Comparison of ENCODE assay signal across 8 cellular contexts in genomic region chr4:112144546-112145325, GRCh38. TPM values are rescaled to one million over a fixed set of nuclear protein-coding genes. Genes with fewer than 3 reads are reported as not detected.
DNase-seq lines count a peak whose midpoint lies in the region; ATAC-seq and TF ChIP-seq lines count a peak whose summit lies in the region.

No MANE protein-coding gene starts in this region.

- H3K79me2 ChIP-seq in fibroblast of lung (ENCODE audit: control insufficient read depth, insufficient read depth, low read length): no peaks in the 10 kb centered on the region

- no peak for TF ChIP-seq POLR2A in prostate gland (IDR thresholded peaks at IDR 0.05)

- peak overlapping the region; percentile 44 for H3K4me2 ChIP-seq in fibroblast of lung (ENCODE audit: extremely low read depth, insufficient read depth, low read length)

- peak overlapping the region; percentile 99 for H2AFZ ChIP-seq in fibroblast of lung (ENCODE audit: low read length)

- no peak for ATAC-seq in RWPE2 (ENCODE audit: low read depth)
- ATAC-seq in HG03135 (IDR thresholded peaks at IDR 0.05; ENCODE audit: unreplicated experiment): no peak
- ATAC-seq in GM21390 (IDR thresholded peaks at IDR 0.05; ENCODE audit: unreplicated experiment): no peak

- H3K4me3 ChIP-seq in RWPE2 (ENCODE audit: severe bottlenecking) (peak overlapping the region; percentile 91), fibroblast of lung (replicated peaks in 1 of 4; ENCODE audit: control extremely low read depth in 1 of 4, insufficient read depth in 1 of 4, low read depth in 3 of 4, low read length in 4 of 4) (peak overlapping the region; percentile 26 to 85 (median 58)), prostate gland (peak overlapping the region; percentile 79 to 85)

- H3K27me3 ChIP-seq in RWPE2 (ENCODE audit: insufficient read depth, poor library complexity, severe bottlenecking) (no peaks in the 10 kb centered on the region), fibroblast of lung (ENCODE audit: control insufficient read depth, insufficient read depth, low read length) (no peaks in the 10 kb centered on the region), prostate gland (replicated peaks; ENCODE audit: insufficient read depth) (no peaks in the 10 kb centered on the region)

- no peaks in the 10 kb centered on the region for H4K20me1 ChIP-seq in fibroblast of lung (ENCODE audit: control insufficient read depth, extremely low read depth, insufficient read depth, low read length)

- H3K9me3 ChIP-seq in RWPE2 (ENCODE audit: severe bottlenecking) (no peaks in the 10 kb centered on the region), fibroblast of lung (ENCODE audit: control insufficient read depth, insufficient read depth, low read depth, low read length) (no peaks in the 10 kb centered on the region), prostate gland (no peaks in the 10 kb centered on the region)

- H3K4me1 ChIP-seq in RWPE2 (ENCODE audit: insufficient read depth, poor library complexity, severe bottlenecking) (peaks cover 14% of the 10 kb centered on the region), fibroblast of lung (ENCODE audit: control insufficient read depth, extremely low read depth, insufficient read depth, low read length) (no peaks in the 10 kb centered on the region), prostate gland (replicated peaks) (no peaks in the 10 kb centered on the region)

- WGBS in prostate gland: 68% methylated on average over 20 of the region's 20 CpGs

- H3K9ac ChIP-seq in fibroblast of lung (ENCODE audit: insufficient read depth, low read length): peak overlapping the region; percentile 7

- H3K27ac ChIP-seq in RWPE2 (ENCODE audit: poor library complexity, severe bottlenecking) (peak overlapping the region; percentile 58), fibroblast of lung (ENCODE audit: insufficient read depth, low read length) (no peak overlapping the region), prostate gland (peak overlapping the region; percentile 82 to 91)

- H3K36me3 ChIP-seq in RWPE2 (ENCODE audit: low read depth) (no peaks in the 10 kb centered on the region; the same call in 1 of the 2 replicates), fibroblast of lung (ENCODE audit: control insufficient read depth, insufficient read depth, low read length) (no peaks in the 10 kb centered on the region), prostate gland (no peaks in the 10 kb centered on the region)

- intact Hi-C loops in prostate gland (cut with DNase I): loop anchor here (2.0 kb wide), 1 partner anchor 88 kb away; no protein-coding TSS in a partner anchor

- DNase-seq in DMS53 treated with DMSO at 0.1 percent for 48 hours (lab: John Stamatoyannopoulos, UW; ENCODE audit: unreplicated experiment) (peak; percentile 44), RWPE2 (ENCODE audit: low spot score) (no peak), fibroblast of lung (ENCODE audit: low read depth in 2 of 2) (no peak), prostate gland (ENCODE audit: low spot score) (peak; percentile 4), NCI-H2107 (lab: John Stamatoyannopoulos, UW) (no peak)
- no peak for DNase-seq in stimulated activated CD4-positive, alpha-beta T cell treated with anti-CD3 and anti-CD28 coated beads, Interleukin-1b, Interleukin-23, amount 100 ng/mL, for 48 hours

- TF ChIP-seq CTCF in RWPE2 (IDR thresholded peaks at IDR 0.05; ENCODE audit: poor library complexity, severe bottlenecking) (no peak), fibroblast of lung (conservative IDR thresholded peaks at IDR 0.05 in 1 of 2, IDR thresholded peaks at IDR 0.05 in 1 of 2; ENCODE audit: low read depth in 1 of 2, low read length in 2 of 2) (no peak), prostate gland (IDR thresholded peaks at IDR 0.05) (no peak)

RNA-seq across cellular contexts. Expression of gene FAM241A, which starts 0.5 kb away (rescaled TPM):
- total RNA-seq in fibroblast of lung (0.51 and 1.2 TPM in 2 replicates), prostate gland (1 to 10 TPM; 3.6 to 3.7 TPM)
- polyA plus RNA-seq in fibroblast of lung: 1.1 and 1.7 TPM in 2 replicates
- 0.95 and 1.3 TPM in 2 replicates for polyA plus RNA-seq in fibroblast of lung (2012)
- polyA minus RNA-seq in fibroblast of lung (ENCODE audit: low replicate concordance): 0.16 TPM in 1 of 2 replicates, not detected in the other

Comparison
In these comparisons a context has a peak if more than half of its experiments do, and no peak if none do; other contexts are left out.
1. DNase-seq: peak in DMS53 treated with DMSO at 0.1 percent for 48 hours (single experiment) and prostate gland (single experiment); none in RWPE2 (single experiment), fibroblast of lung (0 of 2), stimulated activated CD4-positive, alpha-beta T cell treated with anti-CD3 and anti-CD28 coated beads, Interleukin-1b, Interleukin-23, amount 100 ng/mL, for 48 hours (single experiment) and NCI-H2107 (single experiment).
2. Peak in every context shown above with its lines, with median percentiles within 50 percentile points of each other: H3K4me3 ChIP-seq.